10 cellular contexts compared by ENCODE assay signal in the genomic region with DNA sequence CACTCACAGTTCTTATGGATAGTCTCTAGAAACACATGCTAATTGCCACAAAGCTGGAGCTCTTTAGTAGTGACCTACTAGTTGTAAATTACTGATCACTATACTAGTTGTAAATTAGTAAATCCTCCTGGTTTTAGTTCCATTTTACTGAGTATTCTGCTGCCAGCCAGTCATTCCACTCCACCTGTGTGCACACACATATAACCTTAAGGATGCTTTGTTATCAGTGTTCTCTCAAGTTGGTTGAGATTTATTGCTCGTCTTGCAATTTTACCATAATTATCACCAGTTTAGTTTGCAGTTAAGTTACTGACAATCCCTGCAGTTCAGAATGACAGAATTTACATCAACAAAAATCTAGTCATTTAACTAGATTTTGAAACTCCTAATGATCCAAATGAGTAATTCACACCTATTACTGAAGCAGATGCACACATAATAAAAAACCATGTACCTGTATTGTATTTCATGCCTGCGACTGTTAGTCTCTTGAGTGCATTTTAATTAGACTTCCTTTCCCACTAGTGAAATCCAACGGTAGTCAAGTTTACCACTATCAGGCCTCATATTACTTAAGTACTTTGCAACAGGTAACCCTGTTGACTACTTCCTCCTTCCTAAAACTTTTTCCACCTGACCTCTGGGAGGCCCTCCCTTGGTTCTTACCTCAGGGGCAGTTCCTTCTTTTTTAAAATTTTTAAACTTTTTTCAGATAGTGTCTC. TPM values are rescaled to one million over a fixed set of nuclear protein-coding genes. Genes with fewer than 3 reads are reported as not detected.
DNase-seq lines count a peak whose midpoint lies in the region; ATAC-seq, FAIRE-seq and TF ChIP-seq lines count a peak whose summit lies in the region.
"Had no signal": no experiment of that assay in that cellular context is flagged by ENCODE, and none has a peak within 500 bp of the region (broad histone marks: within the 10 kb centered on the region; RNA-seq: fewer than 3 reads in every experiment).

No MANE protein-coding gene starts in this region.

- POLR2A ChIA-PET in SK-N-SH (lab: Yijun Ruan, JAX), result interaction anchor here (1.0 to 1.8 kb wide), 2 partner anchors 9 to 10 kb away, joined by 4 to 5 read pairs; no protein-coding TSS in a partner anchor
- POLR2A ChIA-PET in activated CD8-positive, alpha-beta T cell treated with anti-CD3 and anti-CD28 coated beads, Interleukin-2, amount 10 ng/mL, durations not matched to agents 7 days and 5 days (lab: Charles Lee), result interaction anchor here (0.7 to 1.0 kb wide), 2 partner anchors 8 to 25 kb away, joined by 3 read pairs; a partner anchor contains a TSS

- no peak overlapping the region for H2AK5ac ChIP-seq in H9 (ENCODE audit: insufficient read length, low read length)

- no peak overlapping the region for H4K5ac ChIP-seq in H9 (ENCODE audit: insufficient read length, low read depth, low read length)

- H2BK12ac ChIP-seq in H9 (ENCODE audit: insufficient read length, low read depth, low read length), result no peak overlapping the region

- H2BK15ac ChIP-seq in H9 (ENCODE audit: low read depth, low read length), result no peak overlapping the region

- TF ChIP-seq RAD21 in SK-N-SH (IDR thresholded peaks at IDR 0.05; ENCODE audit: low read length), result no peak

- TF ChIP-seq CTCF in SK-N-SH (IDR thresholded peaks at IDR 0.05) (no peak), H9 (conservative IDR thresholded peaks at IDR 0.05) (no peak), neural progenitor cell (IDR thresholded peaks at IDR 0.05) (no peak), D721Med (IDR thresholded peaks at IDR 0.05; ENCODE audit: insufficient read depth, missing control alignments) (no peak)

- CTCF ChIA-PET in SK-N-SH (lab: Yijun Ruan, JAX), result no interaction called here
- CTCF ChIA-PET in activated CD8-positive, alpha-beta T cell treated with anti-CD3 and anti-CD28 coated beads, Interleukin-2, amount 10 ng/mL, durations not matched to agents 7 days and 5 days (lab: Charles Lee), result no interaction called here

- no peaks in the 10 kb centered on the region for H3K9me2 ChIP-seq in SK-N-SH

- H3K4me1 ChIP-seq in SK-N-SH (ENCODE audit: control insufficient read depth in 1 of 2, insufficient read depth in 2 of 2, low read depth in 1 of 2, low read length in 1 of 2) (peaks cover 5 to 64% of the 10 kb centered on the region in 2 experiments), H9 (ENCODE audit: insufficient read depth, low read length) (no peaks in the 10 kb centered on the region), neural progenitor cell (no peaks in the 10 kb centered on the region)

- ATAC-seq in SK-N-SH treated with all-trans-retinoic acid at 6 μM for 48 hours (no peak), HG02852 (IDR thresholded peaks at IDR 0.05; ENCODE audit: unreplicated experiment) (no peak)
- no peak for ATAC-seq in activated CD8-positive, alpha-beta T cell treated with anti-CD3 and anti-CD28 coated beads, Interleukin-2, amount 10 ng/mL, durations not matched to agents 7 days and 5 days

- TF ChIP-seq EP300 in SK-N-SH (IDR thresholded peaks at IDR 0.05; ENCODE audit: borderline replicate concordance in 1 of 2, low read depth in 1 of 2, low read length in 1 of 2), result no peak

- FAIRE-seq in D721Med (lab: Jason Lieb, UNC), result no peak

- WGBS in SK-N-SH (ENCODE audit: low lambda C conversion rate), result 69% methylated on average over 3 of the region's 3 CpGs
- WGBS in H9 (ENCODE audit: extremely low coverage, insufficient read length, low lambda C conversion rate), result no CpG with 5 or more reads among the region's 3 CpGs

- no peak overlapping the region for H4K8ac ChIP-seq in H9 (replicated peaks; ENCODE audit: insufficient read length, low read depth, low read length)

- H3K27me3 ChIP-seq in SK-N-SH (ENCODE audit: insufficient read depth), result no peaks in the 10 kb centered on the region
- H3K27me3 ChIP-seq in H9 (ENCODE audit: insufficient read depth, low read length), result no peaks in the 10 kb centered on the region
- H3K27me3 ChIP-seq in neural progenitor cell, result no peaks in the 10 kb centered on the region
- H3K27me3 ChIP-seq: uterus had no signal

- H3K4me3 Mint-ChIP-seq in H9 (no peak overlapping the region), neural progenitor cell (no peak overlapping the region)
- peak overlapping the region; percentile 63 for H3K4me3 Mint-ChIP-seq in activated CD8-positive, alpha-beta T cell treated with anti-CD3 and anti-CD28 coated beads, Interleukin-2, amount 10 ng/mL, durations not matched to agents 7 days and 5 days

- no peaks in the 10 kb centered on the region for H3K27me3 Mint-ChIP-seq in H9 (ENCODE audit: low read depth)
- H3K27me3 Mint-ChIP-seq in activated CD8-positive, alpha-beta T cell treated with anti-CD3 and anti-CD28 coated beads, Interleukin-2, amount 10 ng/mL, durations not matched to agents 7 days and 5 days (ENCODE audit: low read depth), result no peaks in the 10 kb centered on the region
- peaks cover 3% of the 10 kb centered on the region for H3K27me3 Mint-ChIP-seq in neural progenitor cell (ENCODE audit: insufficient read depth, low read depth)

- H3K27ac Mint-ChIP-seq in H9, result peak overlapping the region in 2 of 3 experiments; percentile 24 to 65; a peak in 3 of 7 replicates
- H3K27ac Mint-ChIP-seq in activated CD8-positive, alpha-beta T cell treated with anti-CD3 and anti-CD28 coated beads, Interleukin-2, amount 10 ng/mL, durations not matched to agents 7 days and 5 days, result peak overlapping the region; percentile 87
- H3K27ac Mint-ChIP-seq in neural progenitor cell, result no peak overlapping the region

- H3K9me3 ChIP-seq in SK-N-SH, result no peaks in the 10 kb centered on the region
- H3K9me3 ChIP-seq in H9 (ENCODE audit: control insufficient read depth, low read depth, low read length), result no peaks in the 10 kb centered on the region
- no peaks in the 10 kb centered on the region for H3K9me3 ChIP-seq in neural progenitor cell (ENCODE audit: low read depth)
- H3K9me3 ChIP-seq: uterus had no signal

- no peak overlapping the region for H3K23ac ChIP-seq in H9 (ENCODE audit: insufficient read length, low read depth, low read length)

- DNase-seq in SK-N-SH (no peak), H9 (no peak), neural progenitor cell (ENCODE audit: low spot score) (no peak), D721Med (ENCODE audit: insufficient read length, low spot score) (no peak), NCI-H748 treated with DMSO at 0.1 percent for 48 hours (lab: John Stamatoyannopoulos, UW) (no peak)
- DNase-seq in activated CD8-positive, alpha-beta T cell treated with anti-CD3 and anti-CD28 coated beads, Interleukin-2, amount 10 ng/mL, durations not matched to agents 7 days and 5 days, result no peak
- DNase-seq: NCI-H774, uterus had no signal

- H3K4me1 Mint-ChIP-seq in H9 (peaks cover 23 to 43% of the 10 kb centered on the region in 2 experiments), neural progenitor cell (peaks cover 20% of the 10 kb centered on the region)
- peaks cover 94% of the 10 kb centered on the region for H3K4me1 Mint-ChIP-seq in activated CD8-positive, alpha-beta T cell treated with anti-CD3 and anti-CD28 coated beads, Interleukin-2, amount 10 ng/mL, durations not matched to agents 7 days and 5 days (ENCODE audit: low read depth)

- H3K9me3 Mint-ChIP-seq in H9 (no peaks in the 10 kb centered on the region), neural progenitor cell (no peaks in the 10 kb centered on the region)
- no peaks in the 10 kb centered on the region for H3K9me3 Mint-ChIP-seq in activated CD8-positive, alpha-beta T cell treated with anti-CD3 and anti-CD28 coated beads, Interleukin-2, amount 10 ng/mL, durations not matched to agents 7 days and 5 days (ENCODE audit: insufficient read depth)

- H2BK20ac ChIP-seq in H9 (ENCODE audit: low read depth, low read length, poor library complexity, severe bottlenecking), result no peak overlapping the region

- H3T11ph ChIP-seq in H9 (ENCODE audit: low read length), result no peak overlapping the region

- no peaks in the 10 kb centered on the region for H3K79me1 ChIP-seq in H9 (ENCODE audit: insufficient read depth, low read depth, low read length, poor library complexity, severe bottlenecking)

- H3K79me2 ChIP-seq in SK-N-SH (ENCODE audit: insufficient read depth), result peaks cover 31% of the 10 kb centered on the region
- no peaks in the 10 kb centered on the region for H3K79me2 ChIP-seq in H9 (ENCODE audit: insufficient read depth, low read length)
- H3K79me2 ChIP-seq in neural progenitor cell (ENCODE audit: low read depth), result peaks cover 19% of the 10 kb centered on the region

- H3K27ac ChIP-seq in SK-N-SH (ENCODE audit: low read depth in 2 of 2, low read length in 1 of 2), result peak overlapping the region in 1 of 2 experiments; percentile 86; a peak in 2 of 4 replicates
- H3K27ac ChIP-seq in H9 (ENCODE audit: insufficient read length, low read depth, low read length), result no peak overlapping the region
- H3K27ac ChIP-seq in neural progenitor cell, result peak overlapping the region; percentile 30
- H3K27ac ChIP-seq: uterus had no signal

- no peak overlapping the region for H3K18ac ChIP-seq in H9 (ENCODE audit: insufficient read length, low read depth, low read length)

- no peak overlapping the region for H4K91ac ChIP-seq in H9 (ENCODE audit: insufficient read length, low read depth, low read length)

- H3K4me2 ChIP-seq in SK-N-SH (peak overlapping the region; percentile 53; the same call in 1 of the 2 replicates), H9 (ENCODE audit: insufficient read depth, insufficient read length, low read length) (no peak overlapping the region), neural progenitor cell (no peak overlapping the region)

- H4K20me1 ChIP-seq in SK-N-SH (ENCODE audit: insufficient read depth), result peaks cover 64% of the 10 kb centered on the region
- no peaks in the 10 kb centered on the region for H4K20me1 ChIP-seq in H9 (ENCODE audit: control insufficient read depth, insufficient read depth, insufficient read length)
- H4K20me1 ChIP-seq in neural progenitor cell (ENCODE audit: low read depth), result peaks cover 39% of the 10 kb centered on the region

- H3F3A ChIP-seq in SK-N-SH (replicated peaks; ENCODE audit: insufficient read depth) (peaks cover 98% of the 10 kb centered on the region), neural progenitor cell (ENCODE audit: low read depth) (peaks cover 91% of the 10 kb centered on the region)

- no peaks in the 10 kb centered on the region for H3K23me2 ChIP-seq in H9 (ENCODE audit: insufficient read length, low read depth, low read length, poor library complexity, severe bottlenecking)

- H3K36me3 Mint-ChIP-seq in H9 (ENCODE audit: insufficient read depth in 1 of 3, low read depth in 3 of 3) (peaks cover 27 to 45% (median 32%) of the 10 kb centered on the region in 3 experiments; a peak in 6 of 7 replicates), neural progenitor cell (peaks cover 32% of the 10 kb centered on the region)
- peaks cover 68% of the 10 kb centered on the region for H3K36me3 Mint-ChIP-seq in activated CD8-positive, alpha-beta T cell treated with anti-CD3 and anti-CD28 coated beads, Interleukin-2, amount 10 ng/mL, durations not matched to agents 7 days and 5 days (ENCODE audit: low read depth)

- H2AFZ ChIP-seq in SK-N-SH (ENCODE audit: low read depth), result no peak overlapping the region
- H2AFZ ChIP-seq in H9 (ENCODE audit: low read length), result no peak overlapping the region
- H2AFZ ChIP-seq in neural progenitor cell (replicated peaks), result no peak overlapping the region

- no peak overlapping the region for H2BK120ac ChIP-seq in H9 (ENCODE audit: low read depth, low read length, poor library complexity, severe bottlenecking)

- H3K9ac ChIP-seq in SK-N-SH, result peak overlapping the region; percentile 16; the same call in 1 of the 2 replicates
- no peak overlapping the region for H3K9ac ChIP-seq in H9 (ENCODE audit: extremely low read depth, insufficient read length, low read length)
- H3K9ac ChIP-seq in neural progenitor cell, result no peak overlapping the region

- no peak overlapping the region for H3K56ac ChIP-seq in H9 (ENCODE audit: insufficient read length, low read depth, low read length)

- no peak overlapping the region for H3K4ac ChIP-seq in H9 (ENCODE audit: low read depth, low read length)

- H2BK5ac ChIP-seq in H9 (ENCODE audit: insufficient read length, low read length), result no peak overlapping the region

- H3K36me3 ChIP-seq in SK-N-SH (replicated peaks in 1 of 2; ENCODE audit: control insufficient read depth in 1 of 2, insufficient read depth in 2 of 2, low read length in 1 of 2), result peaks cover 38 to 42% of the 10 kb centered on the region in 2 experiments
- H3K36me3 ChIP-seq in neural progenitor cell, result peaks cover 12% of the 10 kb centered on the region
- H3K36me3 ChIP-seq: uterus had no signal

- no peak overlapping the region for H3K4me3 ChIP-seq in SK-N-SH (ENCODE audit: low read depth in 2 of 2, low read length in 1 of 2)
- H3K4me3 ChIP-seq in neural progenitor cell, result no peak overlapping the region
- H3K4me3 ChIP-seq: uterus had no signal

- no peak overlapping the region for H3K14ac ChIP-seq in H9 (ENCODE audit: insufficient read depth, low read length)

RNA-seq across cellular contexts. Expression of a gene that starts 7.6 kb away (rescaled TPM):
- 1,919 and 2,653 TPM in 2 replicates for polyA plus RNA-seq in SK-N-SH (2012; rRNA removed)
- polyA plus RNA-seq in SK-N-SH (2012; cell fraction: cytosol; rRNA removed), result 3,224 and 4,461 TPM in 2 replicates
- polyA plus RNA-seq in SK-N-SH (2012; cell fraction: nucleus; rRNA removed), result 453 and 593 TPM in 2 replicates
- 2,205 and 2,239 TPM in 2 replicates for total RNA-seq in H9 (2021)
- total RNA-seq in activated CD8-positive, alpha-beta T cell treated with anti-CD3 and anti-CD28 coated beads, Interleukin-2, amount 10 ng/mL, durations not matched to agents 7 days and 5 days, result 1,000 to 10,000 TPM; 3,981 to 4,076 TPM
- 3,253 and 4,951 TPM in 2 replicates for total RNA-seq in neural progenitor cell (ENCODE audit: low replicate concordance)
